In genomic region chr1:32919811-32920733, GRCh38 we compare ENCODE assay signal across 12 cellular contexts. TPM values are rescaled to one million over a fixed set of nuclear protein-coding genes. Genes with fewer than 3 reads are reported as not detected.
DNase-seq lines count a peak whose midpoint lies in the region; ATAC-seq and TF ChIP-seq lines count a peak whose summit lies in the region.
"Had no signal": no experiment of that assay in that cellular context is flagged by ENCODE, and none has a peak within 500 bp of the region (broad histone marks: within the 10 kb centered on the region; RNA-seq: fewer than 3 reads in every experiment).

No MANE protein-coding gene starts in this region.

- no peak overlapping the region for H3K4me3 Mint-ChIP-seq in stimulated activated memory B cell treated with anti-CD40 and anti-IgM and Interleukin-4, amounts not matched to agents 10 μg/mL and 1 μg/mL and 100 μg/mL, for 72 hours
- H3K4me3 Mint-ChIP-seq: nephron progenitor cell had no signal

- H3K9me3 Mint-ChIP-seq in stimulated activated memory B cell treated with anti-CD40 and anti-IgM and Interleukin-4, amounts not matched to agents 10 μg/mL and 1 μg/mL and 100 μg/mL, for 72 hours, result no peaks in the 10 kb centered on the region
- H3K9me3 Mint-ChIP-seq: nephron progenitor cell had no signal

- H4K20me1 ChIP-seq in Karpas-422 (ENCODE audit: insufficient read depth, low read depth, low read length), result no peaks in the 10 kb centered on the region

- no peak overlapping the region for H2AFZ ChIP-seq in Karpas-422 (ENCODE audit: low read length)

- H3K27ac ChIP-seq in mesodermal cell (ENCODE audit: low read depth, low read length, severe bottlenecking) (peak overlapping the region; percentile 45), Karpas-422 (ENCODE audit: low read length) (no peak overlapping the region), foreskin keratinocyte (no peak overlapping the region)

- H3K4me1 Mint-ChIP-seq in stimulated activated memory B cell treated with anti-CD40 and anti-IgM and Interleukin-4, amounts not matched to agents 10 μg/mL and 1 μg/mL and 100 μg/mL, for 72 hours, result peaks cover 15% of the 10 kb centered on the region

- H3K4me3 ChIP-seq in mesodermal cell (ENCODE audit: extremely low read depth, insufficient read depth, low read length, poor library complexity, severe bottlenecking) (no peak overlapping the region), Karpas-422 (ENCODE audit: low read length) (no peak overlapping the region)

- H3K27me3 ChIP-seq in Karpas-422 (ENCODE audit: low read length) (no peaks in the 10 kb centered on the region), foreskin keratinocyte (peaks cover 9% of the 10 kb centered on the region)

- H3K4me1 ChIP-seq in mesodermal cell (ENCODE audit: control insufficient read depth, insufficient read depth, low read length, poor library complexity, severe bottlenecking) (peaks cover 6% of the 10 kb centered on the region), Karpas-422 (ENCODE audit: low read length) (no peaks in the 10 kb centered on the region), foreskin keratinocyte (no peaks in the 10 kb centered on the region)

- peaks cover 84% of the 10 kb centered on the region for H3K27me3 Mint-ChIP-seq in stimulated activated memory B cell treated with anti-CD40 and anti-IgM and Interleukin-4, amounts not matched to agents 10 μg/mL and 1 μg/mL and 100 μg/mL, for 72 hours

- 91 to 98% methylated on average over 7 to 9 of the region's 11 CpGs for WGBS in mesodermal cell (ENCODE audit: insufficient coverage in 2 of 2), 2 experiments

- no peaks in the 10 kb centered on the region for H3K36me3 Mint-ChIP-seq in stimulated activated memory B cell treated with anti-CD40 and anti-IgM and Interleukin-4, amounts not matched to agents 10 μg/mL and 1 μg/mL and 100 μg/mL, for 72 hours

- DNase-seq in ELR (ENCODE audit: low read depth) (peak; percentile 67), MV-4-11 (lab: John Stamatoyannopoulos, UW) (peak; percentile 46), astrocyte of the hippocampus (ENCODE audit: low read depth, low spot score) (peak; percentile 26), Karpas-422 (no peak), foreskin keratinocyte (no peak)
- DNase-seq: NCI-H1417; nephron progenitor cell; NK-92 treated with Interleukin-12 subunit alpha and Interleukin-12 subunit beta, amount 100 ng/mL, for 24 hours; T-helper 1 cell had no signal

- H3K36me3 ChIP-seq in mesodermal cell (ENCODE audit: control insufficient read depth, insufficient read depth, low read length) (no peaks in the 10 kb centered on the region), Karpas-422 (ENCODE audit: insufficient read depth, low read length) (peaks cover 6% of the 10 kb centered on the region; the same call in 1 of the 2 replicates)

- H3K9me3 ChIP-seq in mesodermal cell (ENCODE audit: control insufficient read depth, low read length) (no peaks in the 10 kb centered on the region), Karpas-422 (ENCODE audit: low read length) (no peaks in the 10 kb centered on the region)

- ATAC-seq in GM21619 (IDR thresholded peaks at IDR 0.05; ENCODE audit: unreplicated experiment) (no peak), foreskin keratinocyte (no peak)
- ATAC-seq in stimulated activated memory B cell treated with anti-CD40 and anti-IgM and Interleukin-4, amounts not matched to agents 10 μg/mL and 1 μg/mL and 100 μg/mL, for 72 hours, result no peak

- no peak overlapping the region for H3K9ac ChIP-seq in Karpas-422 (ENCODE audit: low read length)

- no peak for TF ChIP-seq CTCF in foreskin keratinocyte (conservative IDR thresholded peaks at IDR 0.05)

- H3K9me2 ChIP-seq in Karpas-422 (replicated peaks; ENCODE audit: insufficient read depth, low read length), result no peaks in the 10 kb centered on the region

- no peak overlapping the region for H3K27ac Mint-ChIP-seq in stimulated activated memory B cell treated with anti-CD40 and anti-IgM and Interleukin-4, amounts not matched to agents 10 μg/mL and 1 μg/mL and 100 μg/mL, for 72 hours
- H3K27ac Mint-ChIP-seq: nephron progenitor cell had no signal

- no peak overlapping the region for H3K4me2 ChIP-seq in Karpas-422 (ENCODE audit: low read depth, low read length, poor library complexity, severe bottlenecking)

- H3K79me2 ChIP-seq in Karpas-422 (ENCODE audit: low read length), result no peaks in the 10 kb centered on the region

RNA-seq across cellular contexts. Expression of gene TMEM54, which starts 18.9 kb away (rescaled TPM):
- 35.4 TPM for polyA plus RNA-seq in mesodermal cell (2013, experiment 1 of 2)
- polyA plus RNA-seq in mesodermal cell (2013, experiment 2 of 2), result 29.4 TPM
- 1.1 and 4.9 TPM in 2 replicates for total RNA-seq in Karpas-422 (2014; rRNA removed; shearing (Covaris generic); ENCODE audit: low replicate concordance)
- 73.2 and 90.0 TPM in 2 replicates for total RNA-seq in foreskin keratinocyte
- polyA plus RNA-seq in foreskin keratinocyte, result 113 and 128 TPM in 2 replicates

RNA-seq across cellular contexts. Expression of gene HPCA, which starts 33.8 kb away (rescaled TPM):
- 0.59 TPM for polyA plus RNA-seq in mesodermal cell (2013, experiment 1 of 2)
- 0.91 TPM for polyA plus RNA-seq in mesodermal cell (2013, experiment 2 of 2)
- not detected in 2 replicates for total RNA-seq in Karpas-422 (2014; rRNA removed; shearing (Covaris generic); ENCODE audit: low replicate concordance)
- total RNA-seq in foreskin keratinocyte, result not detected in 2 replicates
- polyA plus RNA-seq in foreskin keratinocyte, result not detected in 2 replicates

RNA-seq across cellular contexts. Expression of gene RNF19B, which starts 44.5 kb away (rescaled TPM):
- 13.0 TPM for polyA plus RNA-seq in mesodermal cell (2013, experiment 1 of 2)
- 11.7 TPM for polyA plus RNA-seq in mesodermal cell (2013, experiment 2 of 2)
- 86.1 and 160 TPM in 2 replicates for total RNA-seq in Karpas-422 (2014; rRNA removed; shearing (Covaris generic); ENCODE audit: low replicate concordance)
- total RNA-seq in foreskin keratinocyte, result 27.0 and 30.9 TPM in 2 replicates
- 18.2 and 20.7 TPM in 2 replicates for polyA plus RNA-seq in foreskin keratinocyte

RNA-seq across cellular contexts. Expression of gene FNDC5, which starts 49.4 kb away (rescaled TPM):
- polyA plus RNA-seq in mesodermal cell (2013, experiment 1 of 2), result 6.2 TPM
- polyA plus RNA-seq in mesodermal cell (2013, experiment 2 of 2), result 8.2 TPM
- not detected in 2 replicates for total RNA-seq in Karpas-422 (2014; rRNA removed; shearing (Covaris generic); ENCODE audit: low replicate concordance)
- total RNA-seq in foreskin keratinocyte, result not detected in 2 replicates
- not detected in 2 replicates for polyA plus RNA-seq in foreskin keratinocyte

Comparison
In these comparisons a context has a peak if more than half of its experiments do, and no peak if none do; other contexts are left out.
1. DNase-seq: peak in ELR (single experiment), MV-4-11 (single experiment) and astrocyte of the hippocampus (single experiment); none in Karpas-422 (single experiment) and foreskin keratinocyte (0 of 2).
2. RNA of gene TMEM54, which starts 18.9 kb away (total RNA-seq): 73.2 to 90.0 TPM in foreskin keratinocyte; 1.1 to 4.9 TPM in Karpas-422; every median in the first group is over 10 times any median in the second.